Comparison of ENCODE assay signal across 9 cellular contexts in the genomic region with DNA sequence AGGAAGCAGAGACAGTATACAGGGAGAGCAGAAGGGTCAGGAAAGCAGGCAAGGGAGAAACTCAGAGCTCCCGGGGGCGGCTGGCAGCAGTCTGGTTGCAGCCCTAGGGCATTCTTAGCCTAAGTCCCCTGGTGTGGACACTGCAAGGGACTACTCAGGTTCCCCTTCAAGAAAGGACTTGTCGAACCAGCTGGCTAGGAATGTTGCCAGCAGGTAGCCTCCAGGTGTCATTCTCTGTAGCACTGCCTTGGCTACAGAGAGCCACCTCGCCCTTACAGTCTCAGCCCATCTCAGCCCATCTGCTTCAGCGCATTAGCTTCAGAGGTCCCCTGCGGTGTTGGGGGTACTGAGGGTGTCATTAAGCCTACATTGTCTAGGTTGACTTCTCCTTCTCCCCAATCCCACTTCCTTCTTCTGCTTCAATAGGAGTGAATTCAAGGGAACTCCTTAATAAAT. TPM values are rescaled to one million over a fixed set of nuclear protein-coding genes. Genes with fewer than 3 reads are reported as not detected.
DNase-seq lines count a peak whose midpoint lies in the region; ATAC-seq and TF ChIP-seq lines count a peak whose summit lies in the region.
"Had no signal": no experiment of that assay in that cellular context is flagged by ENCODE, and none has a peak within 500 bp of the region (broad histone marks: within the 10 kb centered on the region; RNA-seq: fewer than 3 reads in every experiment).

No MANE protein-coding gene starts in this region.

- no peak overlapping the region for H3K56ac ChIP-seq in mesendoderm (ENCODE audit: low read length)

- no peaks in the 10 kb centered on the region for H3K9me3 ChIP-seq in DND-41 (ENCODE audit: insufficient read depth, low read length, severe bottlenecking)

- H3K23ac ChIP-seq in mesendoderm (ENCODE audit: low read length): no peak overlapping the region

- peak overlapping the region; percentile 7 for H3K4me3 Mint-ChIP-seq in activated CD8-positive, alpha-beta T cell treated with anti-CD3 and anti-CD28 coated beads, Interleukin-2, amount 10 ng/mL, durations not matched to agents 7 days and 5 days
- no peak overlapping the region for H3K4me3 Mint-ChIP-seq in glutamatergic neuron (ENCODE audit: unreplicated experiment)

- no peaks in the 10 kb centered on the region for H3K27me3 ChIP-seq in DND-41 (ENCODE audit: insufficient read depth, low read length, poor library complexity)
- no peaks in the 10 kb centered on the region for H3K27me3 ChIP-seq in mesendoderm (ENCODE audit: insufficient read depth, low read length, poor library complexity)

- H3K36me3 Mint-ChIP-seq in activated CD8-positive, alpha-beta T cell treated with anti-CD3 and anti-CD28 coated beads, Interleukin-2, amount 10 ng/mL, durations not matched to agents 7 days and 5 days (ENCODE audit: low read depth): peaks cover 7% of the 10 kb centered on the region
- H3K36me3 Mint-ChIP-seq in glutamatergic neuron (ENCODE audit: unreplicated experiment): no peaks in the 10 kb centered on the region

- POLR2A ChIA-PET in activated CD8-positive, alpha-beta T cell treated with anti-CD3 and anti-CD28 coated beads, Interleukin-2, amount 10 ng/mL, durations not matched to agents 7 days and 5 days (lab: Charles Lee): interaction anchor here (0.6 to 2.5 kb wide), 10 partner anchors 8 to 429 kb away, joined by 3 to 29 read pairs (median 4); a partner anchor contains a TSS

- DNase-seq in DND-41 (no peak), mesendoderm (peak; percentile 65), T1000 (lab: John Stamatoyannopoulos, UW) (no peak), glutamatergic neuron (no peak), NK-92 (lab: John Stamatoyannopoulos, UW; ENCODE audit: unreplicated experiment) (no peak), retina (no peak)
- DNase-seq in activated CD8-positive, alpha-beta T cell treated with anti-CD3 and anti-CD28 coated beads, Interleukin-2, amount 10 ng/mL, durations not matched to agents 7 days and 5 days: no peak
- DNase-seq: NCI-H1092 had no signal

- peak overlapping the region; percentile 46 for H2AFZ ChIP-seq in DND-41 (ENCODE audit: low read depth, low read length)

- H2BK15ac ChIP-seq in mesendoderm (replicated peaks; ENCODE audit: low read depth): no peak overlapping the region

- no peaks in the 10 kb centered on the region for H4K20me1 ChIP-seq in DND-41 (ENCODE audit: insufficient read depth, low read length)

- no peaks in the 10 kb centered on the region for H3K27me3 Mint-ChIP-seq in activated CD8-positive, alpha-beta T cell treated with anti-CD3 and anti-CD28 coated beads, Interleukin-2, amount 10 ng/mL, durations not matched to agents 7 days and 5 days (ENCODE audit: low read depth)
- peaks cover 2% of the 10 kb centered on the region for H3K27me3 Mint-ChIP-seq in glutamatergic neuron (ENCODE audit: unreplicated experiment)

- no CpG with 5 or more reads among the region's 6 CpGs for WGBS in mesendoderm (ENCODE audit: extremely low coverage, insufficient coverage, low lambda C conversion rate)

- H3K4me1 Mint-ChIP-seq in activated CD8-positive, alpha-beta T cell treated with anti-CD3 and anti-CD28 coated beads, Interleukin-2, amount 10 ng/mL, durations not matched to agents 7 days and 5 days (ENCODE audit: low read depth): peaks cover 71% of the 10 kb centered on the region
- peaks cover 13% of the 10 kb centered on the region for H3K4me1 Mint-ChIP-seq in glutamatergic neuron (ENCODE audit: low read depth, unreplicated experiment)

- no peak for ATAC-seq in DND-41 (ENCODE audit: insufficient read depth, low read depth)
- ATAC-seq in activated CD8-positive, alpha-beta T cell treated with anti-CD3 and anti-CD28 coated beads, Interleukin-2, amount 10 ng/mL, durations not matched to agents 7 days and 5 days: peak; percentile 28

- H2AK5ac ChIP-seq in mesendoderm (ENCODE audit: low read length): no peak overlapping the region

- peak; percentile 59; the same call in 1 of the 2 replicates for TF ChIP-seq EP300 in Ishikawa (IDR thresholded peaks at IDR 0.05; ENCODE audit: borderline replicate concordance)

- H3K4me1 ChIP-seq in DND-41 (ENCODE audit: insufficient read depth, low read length) (peaks cover 40% of the 10 kb centered on the region), mesendoderm (ENCODE audit: control insufficient read depth, low read depth, low read length) (peaks cover 3% of the 10 kb centered on the region)

- no peak overlapping the region for H2BK120ac ChIP-seq in mesendoderm (ENCODE audit: low read depth, low read length)

- H3K4me3 ChIP-seq in DND-41 (ENCODE audit: low read depth in 1 of 2, low read length in 2 of 2) (no peak overlapping the region), mesendoderm (ENCODE audit: low read length) (no peak overlapping the region)

- H3K9me3 Mint-ChIP-seq in activated CD8-positive, alpha-beta T cell treated with anti-CD3 and anti-CD28 coated beads, Interleukin-2, amount 10 ng/mL, durations not matched to agents 7 days and 5 days (ENCODE audit: insufficient read depth): no peaks in the 10 kb centered on the region
- H3K9me3 Mint-ChIP-seq in glutamatergic neuron (ENCODE audit: unreplicated experiment): peaks cover 2% of the 10 kb centered on the region

- H3K4me2 ChIP-seq in DND-41 (ENCODE audit: insufficient read depth, low read length) (no peak overlapping the region), mesendoderm (ENCODE audit: low read length) (no peak overlapping the region)

- TF ChIP-seq CTCF in DND-41 (IDR thresholded peaks at IDR 0.05; ENCODE audit: borderline replicate concordance, extremely low read depth, low read length, poor library complexity, severe bottlenecking) (no peak), glutamatergic neuron (IDR thresholded peaks at IDR 0.05; ENCODE audit: partially characterized antibody, unreplicated experiment) (no peak)

- H3K18ac ChIP-seq in mesendoderm (ENCODE audit: low read length): no peak overlapping the region

- no peak overlapping the region for H2BK5ac ChIP-seq in mesendoderm (ENCODE audit: low read length)

- no peaks in the 10 kb centered on the region for H3K36me3 ChIP-seq in DND-41 (ENCODE audit: insufficient read depth, low read length)
- H3K36me3 ChIP-seq in mesendoderm (ENCODE audit: control insufficient read depth, insufficient read depth, low read length): no peaks in the 10 kb centered on the region

- no peak overlapping the region for H4K5ac ChIP-seq in mesendoderm (ENCODE audit: low read length)

- TF ChIP-seq RAD21 in Ishikawa (IDR thresholded peaks at IDR 0.05; ENCODE audit: low read depth): no peak

- CTCF ChIA-PET in activated CD8-positive, alpha-beta T cell treated with anti-CD3 and anti-CD28 coated beads, Interleukin-2, amount 10 ng/mL, durations not matched to agents 7 days and 5 days (lab: Charles Lee): interaction anchor here (1.2 to 16.2 kb wide), 4 partner anchors 10 to 30 kb away, joined by 4 to 222 read pairs (median 12); a partner anchor contains a TSS

- H3K9ac ChIP-seq in DND-41 (ENCODE audit: low read depth, low read length): no peak overlapping the region
- H3K9ac ChIP-seq in mesendoderm (ENCODE audit: low read length): no peak overlapping the region

- no peak overlapping the region for H3K27ac ChIP-seq in DND-41 (ENCODE audit: low read length)
- no peak overlapping the region for H3K27ac ChIP-seq in mesendoderm (ENCODE audit: low read depth, low read length)

- H3K27ac Mint-ChIP-seq in activated CD8-positive, alpha-beta T cell treated with anti-CD3 and anti-CD28 coated beads, Interleukin-2, amount 10 ng/mL, durations not matched to agents 7 days and 5 days: peak overlapping the region; percentile 69
- H3K27ac Mint-ChIP-seq in glutamatergic neuron (ENCODE audit: unreplicated experiment): no peak overlapping the region

- H3K79me2 ChIP-seq in DND-41 (ENCODE audit: insufficient read depth, low read length) (no peaks in the 10 kb centered on the region), mesendoderm (ENCODE audit: control insufficient read depth, insufficient read depth, low read length) (no peaks in the 10 kb centered on the region)

- no peak overlapping the region for H4K8ac ChIP-seq in mesendoderm (ENCODE audit: low read depth, low read length)

- H3K4ac ChIP-seq in mesendoderm (ENCODE audit: low read depth, low read length): no peak overlapping the region

- H3K79me1 ChIP-seq in mesendoderm (ENCODE audit: low read length): no peaks in the 10 kb centered on the region

TF ChIP-seq in Ishikawa, 13 proteins besides CTCF, POLR2A, EP300 and RAD21:
- TF ChIP-seq EGR1 (IDR thresholded peaks at IDR 0.05): no peak
- 0 out of 2 replicates have a peak, but pooled peaks have one; percentile 32 for TF ChIP-seq ZBTB7A (IDR thresholded peaks at IDR 0.05; ENCODE audit: low read depth)
- TF ChIP-seq TEAD4 (IDR thresholded peaks at IDR 0.05): peak; percentile 81
- peak; percentile 68 for TF ChIP-seq NFIC (IDR thresholded peaks at IDR 0.05)
- no peak for TF ChIP-seq TAF1 (IDR thresholded peaks at IDR 0.05; ENCODE audit: low read depth)
- no peak for TF ChIP-seq CEBPB (IDR thresholded peaks at IDR 0.05)
- TF ChIP-seq, protein P1, sequence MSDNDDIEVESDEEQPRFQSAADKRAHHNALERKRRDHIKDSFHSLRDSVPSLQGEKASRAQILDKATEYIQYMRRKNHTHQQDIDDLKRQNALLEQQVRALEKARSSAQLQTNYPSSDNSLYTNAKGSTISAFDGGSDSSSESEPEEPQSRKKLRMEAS (IDR thresholded peaks at IDR 0.05): no peak
- TF ChIP-seq TCF12 (IDR thresholded peaks at IDR 0.05; ENCODE audit: low read depth): peak; percentile 88

RNA-seq across cellular contexts. Expression of a gene that starts 11.3 kb away (rescaled TPM):
- total RNA-seq in activated CD8-positive, alpha-beta T cell treated with anti-CD3 and anti-CD28 coated beads, Interleukin-2, amount 10 ng/mL, durations not matched to agents 7 days and 5 days: 1,000 to 10,000 TPM; 4,520 to 4,885 TPM
- polyA plus RNA-seq in mesendoderm (2013, experiment 1 of 2): 1,538 TPM
- polyA plus RNA-seq in mesendoderm (2013, experiment 2 of 2): 1,586 TPM
- 3,273 TPM for total RNA-seq in glutamatergic neuron (ENCODE audit: unreplicated experiment)

RNA-seq across cellular contexts. Expression of a gene that starts 13.3 kb away (rescaled TPM):
- total RNA-seq in activated CD8-positive, alpha-beta T cell treated with anti-CD3 and anti-CD28 coated beads, Interleukin-2, amount 10 ng/mL, durations not matched to agents 7 days and 5 days: 10 to 100 TPM; 71.9 to 73.2 TPM
- 13.4 TPM for polyA plus RNA-seq in mesendoderm (2013, experiment 1 of 2)
- polyA plus RNA-seq in mesendoderm (2013, experiment 2 of 2): 14.1 TPM
- not detected for total RNA-seq in glutamatergic neuron (ENCODE audit: unreplicated experiment)

Comparison
In these comparisons a context has a peak if more than half of its experiments do, and no peak if none do; other contexts are left out.
1. RNA of a gene that starts 13.3 kb away (total RNA-seq): 71.9 to 73.2 TPM in activated CD8-positive, alpha-beta T cell treated with anti-CD3 and anti-CD28 coated beads, Interleukin-2, amount 10 ng/mL, durations not matched to agents 7 days and 5 days; not detected in glutamatergic neuron (single experiment); every median in the first group is over 10 times any median in the second.